Comparison of ENCODE assay signal across 14 cellular contexts in genomic region chr12:69252033-69252432, GRCh38. TPM values are rescaled to one million over a fixed set of nuclear protein-coding genes. Genes with fewer than 3 reads are reported as not detected.
DNase-seq lines count a peak whose midpoint lies in the region; ATAC-seq and TF ChIP-seq lines count a peak whose summit lies in the region.
"Had no signal": no experiment of that assay in that cellular context is flagged by ENCODE, and none has a peak within 500 bp of the region (broad histone marks: within the 10 kb centered on the region; RNA-seq: fewer than 3 reads in every experiment).

No MANE protein-coding gene starts in this region.

- intact Hi-C loops in ascending aorta (cut with DNase I), result no loop called here

- WGBS in SK-N-SH (ENCODE audit: low lambda C conversion rate), result 47% methylated on average over 1 of the region's 1 CpG

- H3K27ac ChIP-seq in SK-N-SH (ENCODE audit: low read depth in 2 of 2, low read length in 1 of 2) (peak overlapping the region in 1 of 2 experiments; percentile 29; a peak in 1 of 4 replicates), HUES48 (ENCODE audit: low read depth, low read length) (peak overlapping the region; percentile 45), ascending aorta (no peak overlapping the region)
- H3K27ac ChIP-seq: gastroesophageal sphincter had no signal

- H4K20me1 ChIP-seq in SK-N-SH (ENCODE audit: insufficient read depth), result peaks cover 73% of the 10 kb centered on the region

- H3K9me3 ChIP-seq in SK-N-SH (no peaks in the 10 kb centered on the region), HUES48 (ENCODE audit: control insufficient read depth, insufficient read depth, low read length) (no peaks in the 10 kb centered on the region), ascending aorta (no peaks in the 10 kb centered on the region)
- H3K9me3 ChIP-seq: gastroesophageal sphincter had no signal

- H3F3A ChIP-seq in SK-N-SH (replicated peaks; ENCODE audit: insufficient read depth), result peaks cover 18% of the 10 kb centered on the region

- H3K9me3 Mint-ChIP-seq in naive B cell, result no peaks in the 10 kb centered on the region

- no peak overlapping the region for H3K4me2 ChIP-seq in SK-N-SH

- no peak for TF ChIP-seq EP300 in SK-N-SH (IDR thresholded peaks at IDR 0.05; ENCODE audit: borderline replicate concordance in 1 of 2, low read depth in 1 of 2, low read length in 1 of 2)

- ATAC-seq in SK-N-SH treated with all-trans-retinoic acid at 6 μM for 48 hours (0 out of 3 replicates have a peak, but pooled peaks have one; percentile 16), naive B cell (ENCODE audit: low read depth in 2 of 2) (no peak), HG03196 (IDR thresholded peaks at IDR 0.05; ENCODE audit: unreplicated experiment) (no peak)
- ATAC-seq: gastroesophageal sphincter had no signal

- H3K27me3 Mint-ChIP-seq in naive B cell, result no peaks in the 10 kb centered on the region

- H3K4me1 Mint-ChIP-seq in naive B cell, result peaks cover 35 to 54% (median 47%) of the 10 kb centered on the region in 3 donors

- H3K79me2 ChIP-seq in SK-N-SH (ENCODE audit: insufficient read depth), result peaks cover 98% of the 10 kb centered on the region

- H3K27me3 ChIP-seq in SK-N-SH (ENCODE audit: insufficient read depth) (no peaks in the 10 kb centered on the region), HUES48 (ENCODE audit: control insufficient read depth, insufficient read depth, low read length) (no peaks in the 10 kb centered on the region), ascending aorta (no peaks in the 10 kb centered on the region)
- H3K27me3 ChIP-seq: gastroesophageal sphincter had no signal

- POLR2A ChIA-PET in SK-N-SH (lab: Yijun Ruan, JAX), result no interaction called here

- peak overlapping the region; percentile 6 to 89 (median 72) for H3K27ac Mint-ChIP-seq in naive B cell

- TF ChIP-seq CTCF in SK-N-SH (IDR thresholded peaks at IDR 0.05) (no peak), ascending aorta (IDR thresholded peaks at IDR 0.05) (no peak)

- no peak for DNase-seq in SK-N-SH
- DNase-seq in amniotic epithelial cell (ENCODE audit: low read depth), result peak; percentile 15
- no peak for DNase-seq in naive B cell
- DNase-seq in NCI-H146 (lab: John Stamatoyannopoulos, UW), result no peak
- DNase-seq in ascending aorta (ENCODE audit: low spot score in 2 of 2), result no peak
- DNase-seq: ACHN; activated CD4-positive, CD25-positive, alpha-beta regulatory T cell; activated effector memory CD4-positive, alpha-beta T cell treated with Interleukin-2 at 50 U/mL for 16 hours; NCI-H345; stimulated activated CD4-positive, alpha-beta T cell treated with anti-CD3 and anti-CD28 coated beads, Interleukin-4, amount 100 ng/mL, for 24 hours had no signal

- TF ChIP-seq RAD21 in SK-N-SH (IDR thresholded peaks at IDR 0.05; ENCODE audit: low read length), result no peak

- peaks cover 2 to 5% of the 10 kb centered on the region in 2 experiments; a peak in 2 of 4 replicates for H3K4me1 ChIP-seq in SK-N-SH (ENCODE audit: control insufficient read depth in 1 of 2, insufficient read depth in 2 of 2, low read depth in 1 of 2, low read length in 1 of 2)
- H3K4me1 ChIP-seq in HUES48 (ENCODE audit: control insufficient read depth, insufficient read depth, low read length), result peaks cover 18% of the 10 kb centered on the region
- peaks cover 0 to 9% of the 10 kb centered on the region in 2 donors for H3K4me1 ChIP-seq in ascending aorta

- H3K4me3 Mint-ChIP-seq in naive B cell, result peak overlapping the region in 1 of 8 donors; percentile 43

- H3K36me3 ChIP-seq in SK-N-SH (replicated peaks in 1 of 2; ENCODE audit: control insufficient read depth in 1 of 2, insufficient read depth in 2 of 2, low read length in 1 of 2) (peaks cover 47 to 57% of the 10 kb centered on the region in 2 experiments), HUES48 (ENCODE audit: control insufficient read depth, insufficient read depth, low read length) (peaks cover 58% of the 10 kb centered on the region), ascending aorta (peaks cover 17 to 19% of the 10 kb centered on the region in 2 donors)

- H3K9ac ChIP-seq in SK-N-SH, result no peak overlapping the region
- H3K9ac ChIP-seq in HUES48 (ENCODE audit: low read depth, low read length), result no peak overlapping the region

- CTCF ChIA-PET in SK-N-SH (lab: Yijun Ruan, JAX), result interaction anchor here (1.3 to 3.9 kb wide), 3 partner anchors 10 to 96 kb away, joined by 5 to 29 read pairs (median 15); no protein-coding TSS in a partner anchor

- no peak overlapping the region for H2AFZ ChIP-seq in SK-N-SH (ENCODE audit: low read depth)

- peaks cover 3% of the 10 kb centered on the region; the same call in 1 of the 2 replicates for H3K9me2 ChIP-seq in SK-N-SH

- peaks cover 3 to 12% of the 10 kb centered on the region in 2 donors for H3K36me3 Mint-ChIP-seq in naive B cell

- no peak overlapping the region for H3K4me3 ChIP-seq in SK-N-SH (ENCODE audit: low read depth in 2 of 2, low read length in 1 of 2)
- no peak overlapping the region for H3K4me3 ChIP-seq in HUES48 (ENCODE audit: low read depth, low read length)
- no peak overlapping the region for H3K4me3 ChIP-seq in ascending aorta
- H3K4me3 ChIP-seq: gastroesophageal sphincter had no signal

TF ChIP-seq in SK-N-SH treated with all-trans-retinoic acid at 6 μM for 48 hours, 23 proteins besides CTCF, POLR2A, EP300 and RAD21 (continues in another document):
- TF ChIP-seq ZNF70 (CRISPR knock-in tag; IDR thresholded peaks at IDR 0.05) (no peak), ZC3H10 (CRISPR knock-in tag; IDR thresholded peaks at IDR 0.05) (no peak), PPARA (CRISPR knock-in tag; IDR thresholded peaks at IDR 0.05; ENCODE audit: borderline replicate concordance) (no peak), ZNF565 (CRISPR knock-in tag; conservative IDR thresholded peaks at IDR 0.05; ENCODE audit: low read depth) (no peak), TOX (CRISPR knock-in tag; IDR thresholded peaks at IDR 0.05; ENCODE audit: borderline replicate concordance) (no peak), POU6F1 (CRISPR knock-in tag; IDR thresholded peaks at IDR 0.05; ENCODE audit: borderline replicate concordance, low read depth) (no peak), ZNF8 (CRISPR knock-in tag; IDR thresholded peaks at IDR 0.05) (no peak), BACH2 (CRISPR knock-in tag; IDR thresholded peaks at IDR 0.05; ENCODE audit: borderline replicate concordance) (no peak), ARNTL (CRISPR knock-in tag; IDR thresholded peaks at IDR 0.05; ENCODE audit: borderline replicate concordance, low read depth) (no peak), OSR1 (CRISPR knock-in tag; IDR thresholded peaks at IDR 0.05) (no peak), ISL1 (CRISPR knock-in tag; IDR thresholded peaks at IDR 0.05) (no peak), RARB (CRISPR knock-in tag; IDR thresholded peaks at IDR 0.05) (no peak)

TF ChIP-seq in SK-N-SH, 30 proteins besides CTCF, POLR2A, EP300 and RAD21:
- TF ChIP-seq MAX (IDR thresholded peaks at IDR 0.05; ENCODE audit: low read depth), result no peak
- no peak for TF ChIP-seq ZBTB33 (IDR thresholded peaks at IDR 0.05; ENCODE audit: borderline replicate concordance, low read depth)
- TF ChIP-seq POLR2AphosphoS5 (IDR thresholded peaks at IDR 0.05; ENCODE audit: low read depth, low read length), result no peak
- TF ChIP-seq RXRA (IDR thresholded peaks at IDR 0.05; ENCODE audit: borderline replicate concordance, low read depth), result no peak
- TF ChIP-seq NFIC (IDR thresholded peaks at IDR 0.05; ENCODE audit: borderline replicate concordance), result no peak
- no peak for TF ChIP-seq SMC3 (IDR thresholded peaks at IDR 0.05; ENCODE audit: low read depth, low read length)
TF ChIP-seq in SK-N-SH: peak in this region for 0.

RNA-seq across cellular contexts. Expression of gene CPSF6, which starts 12.7 kb away (rescaled TPM):
- 46.2 and 84.1 TPM in 2 replicates for polyA plus RNA-seq in SK-N-SH (2012; rRNA removed)
- 55.8 and 63.7 TPM in 2 replicates for polyA plus RNA-seq in SK-N-SH (2012; cell fraction: cytosol; rRNA removed)
- polyA plus RNA-seq in SK-N-SH (2012; cell fraction: nucleus; rRNA removed), result 66.1 and 96.6 TPM in 2 replicates
- polyA plus RNA-seq in naive B cell (ENCODE audit: low read depth in 6 of 6), result 10 to 100 TPM; 51.3 to 74.9 (median 61.1) TPM
- 29.2 TPM for total RNA-seq in ascending aorta
